ENCODE assay signal across 8 cellular contexts in genomic region chr3:39051649-39052557, GRCh38. TPM values are rescaled to one million over a fixed set of nuclear protein-coding genes. Genes with fewer than 3 reads are reported as not detected.
DNase-seq lines count a peak whose midpoint lies in the region; ATAC-seq and TF ChIP-seq lines count a peak whose summit lies in the region.

Gene SCN11A, minus strand, starts transcription at chr3:39051944. Its CDS starts 101,582 bp downstream, at chr3:38950362.
Gene WDR48, plus strand, starts transcription at chr3:39052016. Its CDS starts 10 bp downstream, at chr3:39052026.

- H3K27ac Mint-ChIP-seq in natural killer cell, result peak within 1 kb of the TSS; percentile 98 to 99

- peak within 1 kb of the TSS; percentile 92 for H3K4me3 ChIP-seq in LNCaP clone FGC (ENCODE audit: low read depth, low read length)
- H3K4me3 ChIP-seq in fibroblast of pulmonary artery (replicated peaks; ENCODE audit: low read depth, low read length), result peak within 1 kb of the TSS; percentile 80

- H3K27me3 Mint-ChIP-seq in natural killer cell (ENCODE audit: low read depth in 2 of 2), result no peaks in the 10 kb centered on the region

- peak within 1 kb of the TSS; percentile 97 for H3K4me3 Mint-ChIP-seq in natural killer cell

- TF ChIP-seq CTCF in LNCaP clone FGC (IDR thresholded peaks at IDR 0.05; ENCODE audit: control insufficient read depth, extremely low read depth, insufficient read depth) (no peak), fibroblast of pulmonary artery (IDR thresholded peaks at IDR 0.05; ENCODE audit: low read length, missing control alignments) (no peak), natural killer cell (IDR thresholded peaks at IDR 0.05) (no peak)

- H3K36me3 Mint-ChIP-seq in natural killer cell, result no peaks in the 10 kb centered on the region

- H3K4me1 Mint-ChIP-seq in natural killer cell, result peaks cover 23 to 39% of the 10 kb centered on the region in 2 donors

- intact Hi-C loops in natural killer cell (cut with micrococcal nuclease), result loop anchor here (5.0 kb wide), 2 partner anchors 330 to 355 kb away; partner anchors contain the start of genes RPSA and SLC25A38

- no peaks in the 10 kb centered on the region for H3K9me3 Mint-ChIP-seq in natural killer cell

- ATAC-seq in natural killer cell, result peak; percentile 88 to 95 (median 90)

- DNase-seq in EL (peak; percentile 88), H4 (ENCODE audit: low spot score) (peak; percentile 87), LNCaP clone FGC (ENCODE audit: low read depth) (peak; percentile 84), RPMI8226 (peak; percentile 95), fibroblast of pulmonary artery (ENCODE audit: low read depth) (peak; percentile 94), natural killer cell (peak; percentile 89)
- peak; percentile 87 for DNase-seq in activated T-helper 9 cell treated with anti-CD3 and anti-CD28 coated beads, Interleukin-2, amount 50 U/mL, for 16 hours (ENCODE audit: low read depth)
- peak; percentile 81 to 91 (median 90) for DNase-seq in stimulated activated naive CD4-positive, alpha-beta T cell (lab: John Stamatoyannopoulos, UW)

RNA-seq across cellular contexts. Expression of gene SCN11A, which starts in this region (rescaled TPM):
- total RNA-seq in H4 (2014; rRNA removed; shearing (Covaris generic)), result not detected in 2 replicates
- under 1 TPM in 2 of 3 donors, not detected in 1; 0.07 to 0.08 TPM for total RNA-seq in natural killer cell

RNA-seq across cellular contexts. Expression of gene WDR48, which starts in this region (rescaled TPM):
- total RNA-seq in H4 (2014; rRNA removed; shearing (Covaris generic)), result 11.3 and 18.7 TPM in 2 replicates
- 100 to 1,000 TPM in 1 of 3 donors, 10 to 100 TPM in 2; 89.1 to 101 (median 91.5) TPM for total RNA-seq in natural killer cell

Comparison
In these comparisons a context has a peak if more than half of its experiments do, and no peak if none do; other contexts are left out.
1. Peak in every context shown above with its lines: DNase-seq, ATAC-seq and H3K4me3 ChIP-seq.